25 cellular contexts compared by ENCODE assay signal in the genomic region with DNA sequence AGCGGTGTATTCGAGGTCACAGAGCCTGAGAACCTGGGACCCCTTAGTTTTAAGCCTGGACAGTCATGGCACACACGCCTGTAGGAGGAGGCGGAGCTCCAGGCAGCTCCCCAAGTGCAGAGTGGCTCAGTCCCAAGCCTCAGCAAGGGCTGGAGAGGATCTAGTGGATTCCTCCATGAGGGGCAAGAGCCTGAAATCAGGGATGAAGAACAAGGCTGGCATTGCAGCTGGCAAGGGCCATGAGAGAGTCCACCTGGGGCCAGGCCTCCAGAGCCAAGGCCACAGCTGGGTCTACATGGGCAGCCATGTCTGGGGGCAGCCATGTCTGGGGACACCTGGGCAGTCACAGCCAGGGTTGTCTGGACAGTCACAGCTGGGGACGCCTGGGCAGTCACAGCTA. TPM values are rescaled to one million over a fixed set of nuclear protein-coding genes. Genes with fewer than 3 reads are reported as not detected.
DNase-seq lines count a peak whose midpoint lies in the region; ATAC-seq lines count a peak whose summit lies in the region.
"Had no signal": no experiment of that assay in that cellular context is flagged by ENCODE, and none has a peak within 500 bp of the region (broad histone marks: within the 10 kb centered on the region; RNA-seq: fewer than 3 reads in every experiment).

No MANE protein-coding gene starts in this region.

- 83% methylated on average over 5 of the region's 5 CpGs for WGBS in mesenchymal stem cell
- no CpG with 5 or more reads among the region's 5 CpGs for WGBS in neuronal stem cell (ENCODE audit: extremely low coverage in 2 of 2, insufficient read length in 2 of 2, insufficient replicate concordance in 1 of 2), 2 donors

- H2AFZ ChIP-seq in mesenchymal stem cell (ENCODE audit: low read depth, low read length): no peak overlapping the region
- no peak overlapping the region for H2AFZ ChIP-seq in neuronal stem cell (ENCODE audit: low read length)

- peaks cover 9% of the 10 kb centered on the region for H3K27me3 Mint-ChIP-seq in activated naive CD8-positive, alpha-beta T cell treated with anti-CD3 and anti-CD28 coated beads, Interleukin-2, amount 50 U/mL, for 24 hours
- H3K27me3 Mint-ChIP-seq: CD4-positive, alpha-beta T cell had no signal

- no peak overlapping the region for H3K27ac Mint-ChIP-seq in activated naive CD8-positive, alpha-beta T cell treated with anti-CD3 and anti-CD28 coated beads, Interleukin-2, amount 50 U/mL, for 24 hours
- H3K27ac Mint-ChIP-seq: CD4-positive, alpha-beta T cell had no signal

- H3K14ac ChIP-seq in mesenchymal stem cell (ENCODE audit: low read length in 2 of 2) (no peak overlapping the region), neuronal stem cell (ENCODE audit: low read length) (peak overlapping the region; percentile 3)

- H3K36me3 ChIP-seq in BLaER1 (no peaks in the 10 kb centered on the region), mesenchymal stem cell (ENCODE audit: control insufficient read depth in 1 of 2, insufficient read depth in 2 of 2, low read depth in 1 of 2, low read length in 2 of 2) (no peaks in the 10 kb centered on the region), neuronal stem cell (replicated peaks in 1 of 2; ENCODE audit: control insufficient read depth in 2 of 2, insufficient read depth in 2 of 2, low read length in 2 of 2) (no peaks in the 10 kb centered on the region)
- H3K36me3 ChIP-seq: MG63, SJCRH30 had no signal

- H2BK15ac ChIP-seq in mesenchymal stem cell (ENCODE audit: low read depth, poor library complexity, severe bottlenecking) (no peak overlapping the region), neuronal stem cell (ENCODE audit: low read length) (peak overlapping the region; percentile 27)

- H3K18ac ChIP-seq in mesenchymal stem cell (ENCODE audit: low read depth in 1 of 2, low read length in 2 of 2): no peak overlapping the region
- H3K18ac ChIP-seq in neuronal stem cell (ENCODE audit: low read length): peak overlapping the region; percentile 53

- H2BK5ac ChIP-seq in mesenchymal stem cell (ENCODE audit: low read depth, low read length, poor library complexity, severe bottlenecking) (no peak overlapping the region), neuronal stem cell (ENCODE audit: low read length) (peak overlapping the region; percentile 32)

- H4K91ac ChIP-seq in mesenchymal stem cell (ENCODE audit: low read length) (peak overlapping the region; percentile 40), neuronal stem cell (ENCODE audit: low read depth, low read length, poor library complexity) (no peak overlapping the region)

- H3K9me3 ChIP-seq in BLaER1 (no peaks in the 10 kb centered on the region), mesenchymal stem cell (ENCODE audit: control insufficient read depth, low read length) (no peaks in the 10 kb centered on the region), neuronal stem cell (replicated peaks in 1 of 2; ENCODE audit: control insufficient read depth in 2 of 2, insufficient read depth in 1 of 2, low read depth in 1 of 2, low read length in 2 of 2) (no peaks in the 10 kb centered on the region)
- H3K9me3 ChIP-seq: BE2C, MG63, SJCRH30 had no signal

- H3K36me3 Mint-ChIP-seq in activated naive CD8-positive, alpha-beta T cell treated with anti-CD3 and anti-CD28 coated beads, Interleukin-2, amount 50 U/mL, for 24 hours (ENCODE audit: low read depth): no peaks in the 10 kb centered on the region

- H2BK120ac ChIP-seq in mesenchymal stem cell (ENCODE audit: low read depth, low read length) (no peak overlapping the region), neuronal stem cell (ENCODE audit: low read depth, low read length) (no peak overlapping the region)

- no peaks in the 10 kb centered on the region for H3K9me3 Mint-ChIP-seq in activated naive CD8-positive, alpha-beta T cell treated with anti-CD3 and anti-CD28 coated beads, Interleukin-2, amount 50 U/mL, for 24 hours
- H3K9me3 Mint-ChIP-seq: CD4-positive, alpha-beta T cell had no signal

- peak overlapping the region; percentile 74 for H3K9ac ChIP-seq in BLaER1
- H3K9ac ChIP-seq in mesenchymal stem cell (ENCODE audit: low read length): no peak overlapping the region
- H3K9ac ChIP-seq in neuronal stem cell (ENCODE audit: low read depth, low read length, poor library complexity): no peak overlapping the region

- DNase-seq in mesenchymal stem cell (no peak), neuronal stem cell (ENCODE audit: low spot score) (no peak)
- DNase-seq in activated naive CD8-positive, alpha-beta T cell treated with anti-CD3 and anti-CD28 coated beads, Interleukin-2, amount 50 U/mL, for 24 hours: no peak
- DNase-seq: 8988T; ACHN; BE2C; CD4-positive, alpha-beta T cell; IMR-90; KG1; MG63; NCI-H1105 treated with DMSO at 0.1 percent for 48 hours; NCI-H146; NCI-H1930; NCI-H2107; NCI-H446; NCI-H524 treated with DMSO at 0.1 percent for 48 hours; NCI-H774; NK-92 treated with Interleukin-12 subunit alpha and Interleukin-12 subunit beta, amount 100 ng/mL, for 24 hours; PC-3; SJCRH30 had no signal

- H2BK12ac ChIP-seq in mesenchymal stem cell (ENCODE audit: low read length in 2 of 2) (peak overlapping the region in 1 of 2 experiments; percentile 38), neuronal stem cell (ENCODE audit: low read length) (peak overlapping the region; percentile 25)

- no peak for ATAC-seq in activated naive CD8-positive, alpha-beta T cell treated with anti-CD3 and anti-CD28 coated beads, Interleukin-2, amount 50 U/mL, for 24 hours
- ATAC-seq in HG03460 (IDR thresholded peaks at IDR 0.05; ENCODE audit: unreplicated experiment): no peak
- no peak for ATAC-seq in GM21390 (IDR thresholded peaks at IDR 0.05; ENCODE audit: unreplicated experiment)
- no peak for ATAC-seq in GM21367 (IDR thresholded peaks at IDR 0.05; ENCODE audit: unreplicated experiment)
- ATAC-seq: PC-3 had no signal

- H3K4me2 ChIP-seq in BLaER1: peak overlapping the region; percentile 96
- no peak overlapping the region for H3K4me2 ChIP-seq in mesenchymal stem cell (ENCODE audit: low read length, poor library complexity, severe bottlenecking)
- no peak overlapping the region for H3K4me2 ChIP-seq in neuronal stem cell (ENCODE audit: insufficient read depth, low read length, poor library complexity, severe bottlenecking)

- peaks cover 22% of the 10 kb centered on the region for H3K4me1 Mint-ChIP-seq in activated naive CD8-positive, alpha-beta T cell treated with anti-CD3 and anti-CD28 coated beads, Interleukin-2, amount 50 U/mL, for 24 hours

- H3K4me1 ChIP-seq in BLaER1: peaks cover 77% of the 10 kb centered on the region
- H3K4me1 ChIP-seq in mesenchymal stem cell (ENCODE audit: control insufficient read depth, insufficient read depth, low read depth, low read length): peaks cover 14% of the 10 kb centered on the region
- peaks cover 9 to 24% of the 10 kb centered on the region in 2 donors for H3K4me1 ChIP-seq in neuronal stem cell (ENCODE audit: control insufficient read depth in 2 of 2, insufficient read depth in 1 of 2, low read depth in 1 of 2, low read length in 2 of 2)

- H4K8ac ChIP-seq in mesenchymal stem cell (ENCODE audit: low read length) (no peak overlapping the region), neuronal stem cell (ENCODE audit: low read depth, low read length) (no peak overlapping the region)

- no peak overlapping the region for H3K4me3 Mint-ChIP-seq in activated naive CD8-positive, alpha-beta T cell treated with anti-CD3 and anti-CD28 coated beads, Interleukin-2, amount 50 U/mL, for 24 hours
- H3K4me3 Mint-ChIP-seq: CD4-positive, alpha-beta T cell had no signal

- H4K20me1 ChIP-seq in BLaER1: no peaks in the 10 kb centered on the region

- no peaks in the 10 kb centered on the region for H3K27me3 ChIP-seq in BLaER1
- peaks cover 19 to 26% of the 10 kb centered on the region in 2 experiments for H3K27me3 ChIP-seq in mesenchymal stem cell (ENCODE audit: control insufficient read depth in 1 of 2, insufficient read depth in 1 of 2, low read length in 2 of 2)
- H3K27me3 ChIP-seq in neuronal stem cell (ENCODE audit: control insufficient read depth in 3 of 3, insufficient read depth in 3 of 3, low read depth in 1 of 3, low read length in 3 of 3): no peaks in the 10 kb centered on the region
- H3K27me3 ChIP-seq: BE2C, MG63, SJCRH30 had no signal

- no peaks in the 10 kb centered on the region for H3K79me1 ChIP-seq in mesenchymal stem cell (replicated peaks; ENCODE audit: low read length, poor library complexity, severe bottlenecking)
- no peaks in the 10 kb centered on the region for H3K79me1 ChIP-seq in neuronal stem cell (ENCODE audit: low read depth, low read length)

- H3K27ac ChIP-seq in BLaER1 (peak overlapping the region; percentile 97), angular gyrus (ENCODE audit: low read depth, low read length) (peak overlapping the region; percentile 22), mesenchymal stem cell (ENCODE audit: low read length, poor library complexity, severe bottlenecking) (no peak overlapping the region), neuronal stem cell (replicated peaks; ENCODE audit: low read length) (no peak overlapping the region)

- no peak overlapping the region for H3K23ac ChIP-seq in mesenchymal stem cell (ENCODE audit: low read length in 2 of 2)
- H3K23ac ChIP-seq in neuronal stem cell (ENCODE audit: low read depth, low read length, poor library complexity): no peak overlapping the region

- H2AK5ac ChIP-seq in mesenchymal stem cell (ENCODE audit: low read length, severe bottlenecking) (no peak overlapping the region), neuronal stem cell (ENCODE audit: low read depth, low read length) (peak overlapping the region; percentile 86)

- H3K4me3 ChIP-seq in BLaER1 (peak overlapping the region; percentile 21; the same call in 1 of the 2 replicates), mesenchymal stem cell (ENCODE audit: insufficient read depth in 1 of 2, low read depth in 1 of 2, low read length in 2 of 2) (no peak overlapping the region), neuronal stem cell (ENCODE audit: low read length in 2 of 2) (no peak overlapping the region)
- H3K4me3 ChIP-seq: MG63, SJCRH30 had no signal

- H3K4ac ChIP-seq in mesenchymal stem cell (ENCODE audit: low read depth in 1 of 2, low read length in 2 of 2) (no peak overlapping the region), neuronal stem cell (ENCODE audit: low read length) (no peak overlapping the region)

RNA-seq across cellular contexts. Expression of a gene that starts 21.9 kb away (rescaled TPM):
- 0.22 TPM for polyA plus RNA-seq in mesenchymal stem cell (2013, experiment 1 of 2)
- 0.21 TPM for polyA plus RNA-seq in mesenchymal stem cell (2013, experiment 2 of 2)
- 0.17 TPM for polyA plus RNA-seq in neuronal stem cell (2013, experiment 1 of 2)
- 0.15 TPM for polyA plus RNA-seq in neuronal stem cell (2013, experiment 2 of 2)
- polyA plus RNA-seq: IMR-90 had no signal

RNA-seq across cellular contexts. Expression of a gene that starts 31.6 kb away (rescaled TPM):
- not detected for polyA plus RNA-seq in mesenchymal stem cell (2013, experiment 1 of 2)
- polyA plus RNA-seq in mesenchymal stem cell (2013, experiment 2 of 2): not detected
- not detected for polyA plus RNA-seq in neuronal stem cell (2013, experiment 1 of 2)
- polyA plus RNA-seq in neuronal stem cell (2013, experiment 2 of 2): not detected
- polyA plus RNA-seq: IMR-90 had no signal

RNA-seq across cellular contexts. Expression of a gene that starts 52.8 kb away (rescaled TPM):
- 0.07 TPM for polyA plus RNA-seq in mesenchymal stem cell (2013, experiment 1 of 2)
- polyA plus RNA-seq in mesenchymal stem cell (2013, experiment 2 of 2): 0.10 TPM
- 0.18 TPM for polyA plus RNA-seq in neuronal stem cell (2013, experiment 1 of 2)
- polyA plus RNA-seq in neuronal stem cell (2013, experiment 2 of 2): 0.12 TPM
- polyA plus RNA-seq: IMR-90 had no signal

Comparison
In these comparisons a context has a peak if more than half of its experiments do, and no peak if none do; other contexts are left out.
1. H3K27ac ChIP-seq: peak in BLaER1 (single experiment) and angular gyrus (single experiment); none in mesenchymal stem cell (single experiment) and neuronal stem cell (single experiment).